Comparison of ENCODE assay signal across 8 cellular contexts in genomic region chr19:6765738-6766356, GRCh38. TPM values are rescaled to one million over a fixed set of nuclear protein-coding genes. Genes with fewer than 3 reads are reported as not detected.
A peak's percentile ranks its signal among the peaks of the same experiment; 100 is the strongest.
DNase-seq lines count a peak whose midpoint lies in the region; ATAC-seq, FAIRE-seq and TF ChIP-seq lines count a peak whose summit lies in the region.

No MANE protein-coding gene starts in this region.

- H3K27ac Mint-ChIP-seq in activated naive CD4-positive, alpha-beta T cell treated with anti-CD3 and anti-CD28 coated beads for 36 hours = peak overlapping the region; percentile 91
- H3K27ac Mint-ChIP-seq in activated CD4-positive, alpha-beta memory T cell treated with anti-CD3 and anti-CD28 coated beads for 36 hours = peak overlapping the region; percentile 92
- H3K27ac Mint-ChIP-seq in CD14-positive monocyte = peak overlapping the region in 2 of 7 donors; percentile 14 to 78

- ATAC-seq in GM19455 (IDR thresholded peaks at IDR 0.05; ENCODE audit: unreplicated experiment) = no peak

- H3K36me3 ChIP-seq in kidney epithelial cell (ENCODE audit: control insufficient read depth, insufficient read depth, low read length) = peaks cover 1% of the 10 kb centered on the region

- H3K9me3 Mint-ChIP-seq in activated naive CD4-positive, alpha-beta T cell treated with anti-CD3 and anti-CD28 coated beads for 36 hours = no peaks in the 10 kb centered on the region
- H3K9me3 Mint-ChIP-seq in activated CD4-positive, alpha-beta memory T cell treated with anti-CD3 and anti-CD28 coated beads for 36 hours = no peaks in the 10 kb centered on the region
- H3K9me3 Mint-ChIP-seq in CD14-positive monocyte = peaks cover 0 to 7% (median 3%) of the 10 kb centered on the region in 7 donors

- DNase-seq in activated naive CD4-positive, alpha-beta T cell treated with anti-CD3 and anti-CD28 coated beads for 36 hours = peak; percentile 35
- DNase-seq in activated naive CD4-positive, alpha-beta T cell (lab: John Stamatoyannopoulos, UW) = no peak
- DNase-seq in activated CD4-positive, alpha-beta memory T cell treated with anti-CD3 and anti-CD28 coated beads for 36 hours = peak; percentile 29
- DNase-seq in kidney epithelial cell (ENCODE audit: low read depth) (peak; percentile 51), urothelium cell line (ENCODE audit: low spot score) (peak; percentile 62), posterior vena cava (ENCODE audit: low spot score) (no peak), CD14-positive monocyte (ENCODE audit: low spot score) (no peak)

- no peak for FAIRE-seq in urothelium cell line (lab: Jason Lieb, UNC)

- POLR2A ChIA-PET in activated CD4-positive, alpha-beta memory T cell treated with anti-CD3 and anti-CD28 coated beads for 36 hours (lab: Charles Lee) = no interaction called here

- H3K27me3 Mint-ChIP-seq in activated naive CD4-positive, alpha-beta T cell treated with anti-CD3 and anti-CD28 coated beads for 36 hours (ENCODE audit: low read depth) = no peaks in the 10 kb centered on the region
- H3K27me3 Mint-ChIP-seq in activated CD4-positive, alpha-beta memory T cell treated with anti-CD3 and anti-CD28 coated beads for 36 hours = no peaks in the 10 kb centered on the region
- H3K27me3 Mint-ChIP-seq in CD14-positive monocyte (ENCODE audit: low read depth in 3 of 3) = peaks cover 12 to 17% (median 15%) of the 10 kb centered on the region in 3 donors

- H3K4me1 Mint-ChIP-seq in activated naive CD4-positive, alpha-beta T cell treated with anti-CD3 and anti-CD28 coated beads for 36 hours (ENCODE audit: low read depth) = peaks cover 30% of the 10 kb centered on the region
- peaks cover 31% of the 10 kb centered on the region for H3K4me1 Mint-ChIP-seq in activated CD4-positive, alpha-beta memory T cell treated with anti-CD3 and anti-CD28 coated beads for 36 hours (ENCODE audit: low read depth)
- peaks cover 31% of the 10 kb centered on the region for H3K4me1 Mint-ChIP-seq in CD14-positive monocyte

- H3K36me3 Mint-ChIP-seq in activated naive CD4-positive, alpha-beta T cell treated with anti-CD3 and anti-CD28 coated beads for 36 hours (ENCODE audit: low read depth) = peaks cover 10% of the 10 kb centered on the region
- H3K36me3 Mint-ChIP-seq in activated CD4-positive, alpha-beta memory T cell treated with anti-CD3 and anti-CD28 coated beads for 36 hours = no peaks in the 10 kb centered on the region
- H3K36me3 Mint-ChIP-seq in CD14-positive monocyte = no peaks in the 10 kb centered on the region

- CTCF ChIA-PET in activated naive CD4-positive, alpha-beta T cell treated with anti-CD3 and anti-CD28 coated beads for 36 hours (lab: Charles Lee) = interaction anchor here (0.5 kb wide), 1 partner anchor 262 kb away, joined by 3 read pairs; no protein-coding TSS in a partner anchor
- CTCF ChIA-PET in activated CD4-positive, alpha-beta memory T cell treated with anti-CD3 and anti-CD28 coated beads for 36 hours (lab: Charles Lee) = interaction anchor here (1.4 to 5.8 kb wide), 3 partner anchors 28 to 98 kb away, joined by 5 to 51 read pairs (median 33); partner anchors contain the start of gene GPR108

- H3K4me3 ChIP-seq in kidney epithelial cell (ENCODE audit: low read depth, low read length) = no peak overlapping the region

- peak overlapping the region; percentile 94 for H3K4me3 Mint-ChIP-seq in activated naive CD4-positive, alpha-beta T cell treated with anti-CD3 and anti-CD28 coated beads for 36 hours
- H3K4me3 Mint-ChIP-seq in activated CD4-positive, alpha-beta memory T cell treated with anti-CD3 and anti-CD28 coated beads for 36 hours = peak overlapping the region; percentile 85
- H3K4me3 Mint-ChIP-seq in CD14-positive monocyte = peak overlapping the region in 1 of 2 donors; percentile 61

- intact Hi-C loops in activated naive CD4-positive, alpha-beta T cell treated with anti-CD3 and anti-CD28 coated beads for 36 hours (cut with micrococcal nuclease) = no loop called here
- intact Hi-C loops in activated CD4-positive, alpha-beta memory T cell treated with anti-CD3 and anti-CD28 coated beads for 36 hours (cut with micrococcal nuclease) = loop anchor here (2.0 to 5.0 kb wide), 2 partner anchors 47 to 249 kb away; no protein-coding TSS in a partner anchor
- intact Hi-C loops in posterior vena cava (cut with DNase I) = no loop called here
- intact Hi-C loops in CD14-positive monocyte (cut with micrococcal nuclease) = loop anchor here (5.0 to 10.0 kb wide), 2 partner anchors 41 to 251 kb away; no protein-coding TSS in a partner anchor

- TF ChIP-seq CTCF in kidney epithelial cell (IDR thresholded peaks at IDR 0.05; ENCODE audit: insufficient read depth, low read length, poor library complexity, severe bottlenecking) (no peak), CD14-positive monocyte (IDR thresholded peaks at IDR 0.05) (no peak)

- H3K27me3 ChIP-seq in kidney epithelial cell (ENCODE audit: control insufficient read depth, insufficient read depth, low read length) = no peaks in the 10 kb centered on the region

RNA-seq across cellular contexts. Expression of gene SH2D3A, which starts 1.4 kb away (rescaled TPM):
- 10 to 100 TPM; 23.2 to 24.9 TPM for total RNA-seq in activated naive CD4-positive, alpha-beta T cell treated with anti-CD3 and anti-CD28 coated beads for 36 hours
- total RNA-seq in activated CD4-positive, alpha-beta memory T cell treated with anti-CD3 and anti-CD28 coated beads for 36 hours = 10 to 100 TPM; 17.1 to 18.2 TPM
- 40.0 and 45.8 TPM in 2 replicates for total RNA-seq in kidney epithelial cell
- under 1 TPM; 0.37 to 0.52 TPM for total RNA-seq in posterior vena cava
- polyA plus RNA-seq in CD14-positive monocyte = not detected

RNA-seq across cellular contexts. Expression of gene VAV1, which starts 6.7 kb away (rescaled TPM):
- 100 to 1,000 TPM in 1 of 2 experiments, 10 to 100 TPM in 1; 93.6 to 103 TPM for total RNA-seq in activated naive CD4-positive, alpha-beta T cell treated with anti-CD3 and anti-CD28 coated beads for 36 hours
- 10 to 100 TPM; 77.9 to 84.5 TPM for total RNA-seq in activated CD4-positive, alpha-beta memory T cell treated with anti-CD3 and anti-CD28 coated beads for 36 hours
- total RNA-seq in kidney epithelial cell = 0.27 and 0.50 TPM in 2 replicates
- total RNA-seq in posterior vena cava = 1 to 10 TPM; 6.4 to 7.8 TPM
- 10 to 100 TPM; 21.3 to 30.2 TPM for polyA plus RNA-seq in CD14-positive monocyte

RNA-seq across cellular contexts. Expression of gene TRIP10, which starts 26.4 kb away (rescaled TPM):
- 10 to 100 TPM; 56.2 to 61.1 TPM for total RNA-seq in activated naive CD4-positive, alpha-beta T cell treated with anti-CD3 and anti-CD28 coated beads for 36 hours
- 10 to 100 TPM; 55.9 to 56.2 TPM for total RNA-seq in activated CD4-positive, alpha-beta memory T cell treated with anti-CD3 and anti-CD28 coated beads for 36 hours
- total RNA-seq in kidney epithelial cell = 31.2 and 35.2 TPM in 2 replicates
- total RNA-seq in posterior vena cava = 10 to 100 TPM; 83.2 to 92.6 TPM
- polyA plus RNA-seq in CD14-positive monocyte = 1 to 10 TPM; 1.5 to 1.9 TPM

RNA-seq across cellular contexts. Expression of gene GPR108, which starts 28.5 kb away (rescaled TPM):
- 10 to 100 TPM; 54.0 to 59.9 TPM for total RNA-seq in activated naive CD4-positive, alpha-beta T cell treated with anti-CD3 and anti-CD28 coated beads for 36 hours
- 10 to 100 TPM; 72.1 to 75.4 TPM for total RNA-seq in activated CD4-positive, alpha-beta memory T cell treated with anti-CD3 and anti-CD28 coated beads for 36 hours
- total RNA-seq in kidney epithelial cell = 59.9 and 66.6 TPM in 2 replicates
- 10 to 100 TPM; 39.3 to 43.4 TPM for total RNA-seq in posterior vena cava
- polyA plus RNA-seq in CD14-positive monocyte = 100 to 1,000 TPM; 129 to 147 TPM

RNA-seq across cellular contexts. Expression of gene C3, which starts 45.4 kb away (rescaled TPM):
- total RNA-seq in activated naive CD4-positive, alpha-beta T cell treated with anti-CD3 and anti-CD28 coated beads for 36 hours = under 1 TPM; 0.81 to 0.94 TPM
- total RNA-seq in activated CD4-positive, alpha-beta memory T cell treated with anti-CD3 and anti-CD28 coated beads for 36 hours = 1 to 10 TPM; 1.2 to 2.4 TPM
- total RNA-seq in kidney epithelial cell (58.5 and 61.8 TPM in 2 replicates), posterior vena cava (1,000 to 10,000 TPM in 1 of 2 donors, 100 to 1,000 TPM in 1; 929 to 2,763 TPM)
- polyA plus RNA-seq in CD14-positive monocyte = 1 to 10 TPM; 2.4 to 3.2 TPM

Comparison
In these comparisons a context has a peak if more than half of its experiments do, and no peak if none do; other contexts are left out.
1. DNase-seq: peak in activated naive CD4-positive, alpha-beta T cell treated with anti-CD3 and anti-CD28 coated beads for 36 hours (single experiment), activated CD4-positive, alpha-beta memory T cell treated with anti-CD3 and anti-CD28 coated beads for 36 hours (single experiment), kidney epithelial cell (single experiment) and urothelium cell line (single experiment); none in activated naive CD4-positive, alpha-beta T cell (0 of 4), posterior vena cava (single experiment) and CD14-positive monocyte (single experiment).
2. RNA of gene SH2D3A, which starts 1.4 kb away (total RNA-seq): 40.0 to 45.8 TPM in kidney epithelial cell, 23.2 to 24.9 TPM in activated naive CD4-positive, alpha-beta T cell treated with anti-CD3 and anti-CD28 coated beads for 36 hours and 17.1 to 18.2 TPM in activated CD4-positive, alpha-beta memory T cell treated with anti-CD3 and anti-CD28 coated beads for 36 hours; 0.37 to 0.52 TPM in posterior vena cava; every median in the first group is over 10 times any median in the second.
3. RNA of gene VAV1, which starts 6.7 kb away (total RNA-seq): 93.6 to 103 TPM in activated naive CD4-positive, alpha-beta T cell treated with anti-CD3 and anti-CD28 coated beads for 36 hours and 77.9 to 84.5 TPM in activated CD4-positive, alpha-beta memory T cell treated with anti-CD3 and anti-CD28 coated beads for 36 hours; 6.4 to 7.8 TPM in posterior vena cava and 0.27 to 0.50 TPM in kidney epithelial cell; every median in the first group is over 4 times any median in the second.
4. intact Hi-C loops: an anchor here in activated CD4-positive, alpha-beta memory T cell treated with anti-CD3 and anti-CD28 coated beads for 36 hours (2.0 to 5.0 kb wide) and CD14-positive monocyte (5.0 to 10.0 kb wide); none called in activated naive CD4-positive, alpha-beta T cell treated with anti-CD3 and anti-CD28 coated beads for 36 hours and posterior vena cava.